ENCODE assay signal across 1 cellular context in genomic region chr4:5887011-5887360, GRCh38.
TF ChIP-seq lines count a peak whose summit lies in the region.

No MANE protein-coding gene starts in this region.

TF ChIP-seq in GM23338, 12 proteins besides CTCF, POLR2A, EP300 and RAD21 (continued from another document):
- no peak for TF ChIP-seq ZNF462 (CRISPR knock-in tag; IDR thresholded peaks at IDR 0.05)
- no peak for TF ChIP-seq EZH2phosphoT487 (IDR thresholded peaks at IDR 0.05; ENCODE audit: unreplicated experiment)
- TF ChIP-seq NANOG (IDR thresholded peaks at IDR 0.05; ENCODE audit: borderline replicate concordance) = no peak
- TF ChIP-seq REST (IDR thresholded peaks at IDR 0.05; ENCODE audit: unreplicated experiment) = no peak
- no peak for TF ChIP-seq STAT1 (IDR thresholded peaks at IDR 0.05; ENCODE audit: unreplicated experiment)
- no peak for TF ChIP-seq POLR2AphosphoS5 (IDR thresholded peaks at IDR 0.05; ENCODE audit: low read depth)
- no peak for TF ChIP-seq EZH2 (IDR thresholded peaks at IDR 0.05; ENCODE audit: low read depth, unreplicated experiment)
- TF ChIP-seq CREB1 (CRISPR knock-in tag; IDR thresholded peaks at IDR 0.05; ENCODE audit: low read depth) = no peak
- no peak for TF ChIP-seq ETS1 (IDR thresholded peaks at IDR 0.05)
- TF ChIP-seq ZNF114 (CRISPR knock-in tag; IDR thresholded peaks at IDR 0.05) = no peak
- no peak for TF ChIP-seq ZNF331 (CRISPR knock-in tag; IDR thresholded peaks at IDR 0.05; ENCODE audit: low read depth)
